19 cellular contexts compared by ENCODE assay signal in genomic region chr16:85992779-85993178, GRCh38.
"Had no signal": no experiment of that assay in that cellular context is flagged by ENCODE, and none has a peak within 500 bp of the region (broad histone marks: within the 10 kb centered on the region; RNA-seq: fewer than 3 reads in every experiment).

No MANE protein-coding gene starts in this region.

- H3K9me3 ChIP-seq: esophagus squamous epithelium, gastrocnemius medialis, left ventricle myocardium inferior had no signal

- H3K4me1 ChIP-seq: gastrocnemius medialis, left ventricle myocardium inferior had no signal

- H3K9me3 Mint-ChIP-seq: activated CD4-positive, alpha-beta T cell treated with anti-CD3 and anti-CD28 coated beads, Interleukin-2, amount 10 ng/mL, durations not matched to agents 7 days and 5 days; activated T-cell treated with anti-CD3 and anti-CD28 coated beads, Interleukin-2, amount 50 U/mL, for 72 hours; endodermal cell; nephron had no signal

- ATAC-seq: activated naive CD4-positive, alpha-beta T cell treated with anti-CD3 and anti-CD28 coated beads, Interleukin-2, amount 50 U/mL, for 72 hours; activated T-cell treated with anti-CD3 and anti-CD28 coated beads, Interleukin-2, amount 50 U/mL, for 72 hours; gastrocnemius medialis; sciatic nerve; T-helper 17 cell had no signal

- H3K27ac ChIP-seq: esophagus squamous epithelium, gastrocnemius medialis, left ventricle myocardium inferior had no signal

- DNase-seq: activated CD4-positive, alpha-beta T cell treated with anti-CD3 and anti-CD28 coated beads, Interleukin-2, amount 10 ng/mL, durations not matched to agents 7 days and 5 days; activated CD8-positive, alpha-beta memory T cell treated with anti-CD3 and anti-CD28 coated beads, Interleukin-2, amount 50 U/mL, for 48 hours; activated effector memory CD4-positive, alpha-beta T cell treated with Interleukin-2 at 50 U/mL for 16 hours; activated T-cell treated with anti-CD3 and anti-CD28 coated beads, Interleukin-2, amount 50 U/mL, for 72 hours; cortex of kidney; esophagus squamous epithelium; gastrocnemius medialis; hypothalamus; left ventricle myocardium inferior; nucleus accumbens; small intestine; stimulated activated CD4-positive, alpha-beta T cell treated with anti-CD3 and anti-CD28 coated beads, Interleukin-15, amount 100 ng/mL, for 24 hours; stimulated activated naive CD4-positive, alpha-beta T cell; SW 1271; T-helper 17 cell had no signal

- H3K27ac Mint-ChIP-seq: activated CD4-positive, alpha-beta T cell treated with anti-CD3 and anti-CD28 coated beads, Interleukin-2, amount 10 ng/mL, durations not matched to agents 7 days and 5 days; activated naive CD4-positive, alpha-beta T cell treated with anti-CD3 and anti-CD28 coated beads, Interleukin-2, amount 50 U/mL, for 72 hours; activated T-cell treated with anti-CD3 and anti-CD28 coated beads, Interleukin-2, amount 50 U/mL, for 72 hours; endodermal cell; nephron; T-helper 17 cell had no signal

- H3K4me3 ChIP-seq: esophagus squamous epithelium, gastrocnemius medialis, left ventricle myocardium inferior had no signal

- H3K27me3 Mint-ChIP-seq: activated CD4-positive, alpha-beta T cell treated with anti-CD3 and anti-CD28 coated beads, Interleukin-2, amount 10 ng/mL, durations not matched to agents 7 days and 5 days had no signal

- H3K4me3 Mint-ChIP-seq: activated CD4-positive, alpha-beta T cell treated with anti-CD3 and anti-CD28 coated beads, Interleukin-2, amount 10 ng/mL, durations not matched to agents 7 days and 5 days; activated T-cell treated with anti-CD3 and anti-CD28 coated beads, Interleukin-2, amount 50 U/mL, for 72 hours; endodermal cell; nephron; T-helper 17 cell had no signal

- H3K36me3 ChIP-seq: esophagus squamous epithelium, gastrocnemius medialis, left ventricle myocardium inferior had no signal
